Comparison of ENCODE assay signal across 9 cellular contexts in the genomic region with DNA sequence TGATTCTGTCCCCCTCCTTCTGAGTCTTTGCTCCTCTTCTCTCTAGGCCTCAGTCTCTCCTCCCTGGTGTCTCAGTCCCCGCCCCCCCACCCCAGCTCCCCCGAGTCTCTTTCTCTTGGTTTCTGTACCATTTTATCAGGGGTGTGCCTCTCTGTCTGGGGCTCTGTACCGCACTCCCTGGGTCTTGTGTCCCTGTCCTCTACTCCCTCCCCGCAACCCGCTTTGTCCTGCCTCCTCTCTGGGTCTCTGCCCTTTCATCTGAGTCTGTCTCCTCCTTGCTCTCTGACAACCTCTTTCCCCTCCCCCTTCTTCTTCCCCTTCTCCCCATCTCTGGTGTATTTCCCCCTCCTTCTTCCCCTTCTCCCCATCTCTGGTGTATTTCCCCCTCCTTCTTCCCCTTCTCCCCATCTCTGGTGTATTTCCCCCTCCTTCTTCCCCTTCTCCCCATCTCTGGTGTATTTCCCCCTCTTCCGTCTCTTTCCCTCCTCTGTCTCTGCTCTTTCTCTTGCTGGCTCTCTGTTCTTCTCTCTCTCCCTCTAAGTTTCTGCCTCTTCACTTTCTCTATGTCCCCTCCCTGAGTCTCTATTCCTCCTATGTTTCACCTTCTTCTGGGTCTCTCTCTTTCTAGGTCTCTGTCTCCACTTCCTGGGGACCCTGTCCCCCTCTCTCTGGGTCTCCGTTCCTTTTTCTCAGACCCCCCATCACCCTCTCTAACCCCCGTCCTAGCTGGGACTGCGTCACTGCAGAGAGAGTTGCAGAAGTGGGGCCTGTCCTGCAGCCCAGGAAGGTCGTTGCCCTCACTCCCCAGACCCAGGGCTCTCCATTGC. TPM values are rescaled to one million over a fixed set of nuclear protein-coding genes. Genes with fewer than 3 reads are reported as not detected.
DNase-seq lines count a peak whose midpoint lies in the region; ATAC-seq and TF ChIP-seq lines count a peak whose summit lies in the region.
"Had no signal": no experiment of that assay in that cellular context is flagged by ENCODE, and none has a peak within 500 bp of the region (broad histone marks: within the 10 kb centered on the region; RNA-seq: fewer than 3 reads in every experiment).

No MANE protein-coding gene starts in this region.

- peak; percentile 39 for DNase-seq in activated CD4-positive, alpha-beta T cell treated with anti-CD3 and anti-CD28 coated beads for 48 hours
- DNase-seq in activated CD4-positive, alpha-beta T cell treated with anti-CD3 and anti-CD28 coated beads for 1 hour: no peak
- DNase-seq in Peyer's patch (no peak), iPS DF 6.9 (ENCODE audit: low read depth, low spot score) (no peak), brain microvascular endothelial cell (no peak)
- DNase-seq in activated effector memory CD4-positive, alpha-beta T cell treated with Interleukin-2 at 50 U/mL for 16 hours: no peak

- in situ Hi-C loops in brain microvascular endothelial cell (cut with HindIII; ENCODE audit: low pct_ligation_motif_present, low sequenced_read_pairs): no loop called here

- WGBS in iPS DF 6.9 (ENCODE audit: insufficient coverage, insufficient read length): no CpG with 5 or more reads among the region's 10 CpGs

- TF ChIP-seq POLR2A in Peyer's patch (IDR thresholded peaks at IDR 0.05): no peak

- H3K36me3 Mint-ChIP-seq in stimulated activated memory B cell treated with anti-CD40 and anti-IgM and Interleukin-4, amounts not matched to agents 10 μg/mL and 1 μg/mL and 100 μg/mL, for 72 hours: peaks cover 38% of the 10 kb centered on the region

- H3K36me3 ChIP-seq in Peyer's patch: no peaks in the 10 kb centered on the region
- H3K36me3 ChIP-seq in iPS DF 6.9 (ENCODE audit: control insufficient read depth, insufficient read depth, low read length): no peaks in the 10 kb centered on the region
- no peaks in the 10 kb centered on the region for H3K36me3 ChIP-seq in brain microvascular endothelial cell (replicated peaks)
- H3K36me3 ChIP-seq: SJSA1 had no signal

- peak overlapping the region; percentile 88 for H3K27ac Mint-ChIP-seq in stimulated activated memory B cell treated with anti-CD40 and anti-IgM and Interleukin-4, amounts not matched to agents 10 μg/mL and 1 μg/mL and 100 μg/mL, for 72 hours

- H3K4me3 ChIP-seq in Peyer's patch: peak overlapping the region; percentile 10 to 43 (median 36)
- peak overlapping the region; percentile 47; the same call in 1 of the 2 replicates for H3K4me3 ChIP-seq in iPS DF 6.9 (ENCODE audit: low read length)
- no peak overlapping the region for H3K4me3 ChIP-seq in brain microvascular endothelial cell (ENCODE audit: low read depth, low read length)
- H3K4me3 ChIP-seq: SJSA1 had no signal

- H3K27me3 Mint-ChIP-seq in stimulated activated memory B cell treated with anti-CD40 and anti-IgM and Interleukin-4, amounts not matched to agents 10 μg/mL and 1 μg/mL and 100 μg/mL, for 72 hours: peaks cover 14% of the 10 kb centered on the region

- H3K27me3 ChIP-seq in Peyer's patch (peaks cover 0 to 38% of the 10 kb centered on the region in 2 donors), iPS DF 6.9 (ENCODE audit: control insufficient read depth, insufficient read depth, low read length) (no peaks in the 10 kb centered on the region), brain microvascular endothelial cell (replicated peaks) (peaks cover 36% of the 10 kb centered on the region)

- H3K4me3 Mint-ChIP-seq in stimulated activated memory B cell treated with anti-CD40 and anti-IgM and Interleukin-4, amounts not matched to agents 10 μg/mL and 1 μg/mL and 100 μg/mL, for 72 hours: peak overlapping the region; percentile 72

- H3K4me1 Mint-ChIP-seq in stimulated activated memory B cell treated with anti-CD40 and anti-IgM and Interleukin-4, amounts not matched to agents 10 μg/mL and 1 μg/mL and 100 μg/mL, for 72 hours: peaks cover 84% of the 10 kb centered on the region

- no peak for TF ChIP-seq CTCF in Peyer's patch (IDR thresholded peaks at IDR 0.05)
- no peak for TF ChIP-seq CTCF in brain microvascular endothelial cell (IDR thresholded peaks at IDR 0.05; ENCODE audit: low read depth, low read length, missing control alignments)

- ATAC-seq in stimulated activated memory B cell treated with anti-CD40 and anti-IgM and Interleukin-4, amounts not matched to agents 10 μg/mL and 1 μg/mL and 100 μg/mL, for 72 hours: no peak
- no peak for ATAC-seq in GM21529 (IDR thresholded peaks at IDR 0.05; ENCODE audit: unreplicated experiment)

- H3K9me3 ChIP-seq in Peyer's patch (no peaks in the 10 kb centered on the region), iPS DF 6.9 (ENCODE audit: control insufficient read depth, insufficient read depth, low read length) (peaks cover 2% of the 10 kb centered on the region; the same call in 1 of the 2 replicates)

- H3K4me1 ChIP-seq in Peyer's patch: peaks cover 0 to 46% (median 16%) of the 10 kb centered on the region in 4 donors
- H3K4me1 ChIP-seq in iPS DF 6.9 (ENCODE audit: control insufficient read depth, insufficient read depth, low read length): no peaks in the 10 kb centered on the region; the same call in 1 of the 2 replicates

- H3K27ac ChIP-seq in Peyer's patch: peak overlapping the region in 3 of 4 donors; percentile 8 to 79 (median 61)
- H3K27ac ChIP-seq in iPS DF 6.9 (ENCODE audit: low read length): no peak overlapping the region
- H3K27ac ChIP-seq in brain microvascular endothelial cell: no peak overlapping the region
- H3K27ac ChIP-seq: SJSA1 had no signal

- no peaks in the 10 kb centered on the region for H3K9me3 Mint-ChIP-seq in stimulated activated memory B cell treated with anti-CD40 and anti-IgM and Interleukin-4, amounts not matched to agents 10 μg/mL and 1 μg/mL and 100 μg/mL, for 72 hours

RNA-seq across cellular contexts. Expression of gene KCNC3, which starts 2.2 kb away (rescaled TPM):
- total RNA-seq in Peyer's patch: 1 to 10 TPM in 2 of 4 donors, under 1 TPM in 2; 0.18 to 3.3 (median 1.1) TPM
- total RNA-seq: SJSA1 had no signal

RNA-seq across cellular contexts. Expression of gene NAPSA, which starts 34.0 kb away (rescaled TPM):
- total RNA-seq in Peyer's patch: 10 to 100 TPM in 1 of 4 donors, 1 to 10 TPM in 3; 4.9 to 12.4 (median 8.2) TPM
- total RNA-seq: SJSA1 had no signal

RNA-seq across cellular contexts. Expression of gene NR1H2, which starts 44.9 kb away (rescaled TPM):
- total RNA-seq in Peyer's patch: 100 to 1,000 TPM in 2 of 4 donors, 10 to 100 TPM in 2; 76.7 to 102 (median 98.9) TPM

RNA-seq across cellular contexts. Expression of gene POLD1, which starts 52.7 kb away (rescaled TPM):
- total RNA-seq in Peyer's patch: 10 to 100 TPM; 14.9 to 90.0 (median 27.3) TPM

Comparison
In these comparisons a context has a peak if more than half of its experiments do, and no peak if none do; other contexts are left out.
1. H3K27ac ChIP-seq: peak in Peyer's patch (3 of 4); none in iPS DF 6.9 (single experiment) and brain microvascular endothelial cell (single experiment).